ENCODE assay signal across 1 cellular context in the genomic region with DNA sequence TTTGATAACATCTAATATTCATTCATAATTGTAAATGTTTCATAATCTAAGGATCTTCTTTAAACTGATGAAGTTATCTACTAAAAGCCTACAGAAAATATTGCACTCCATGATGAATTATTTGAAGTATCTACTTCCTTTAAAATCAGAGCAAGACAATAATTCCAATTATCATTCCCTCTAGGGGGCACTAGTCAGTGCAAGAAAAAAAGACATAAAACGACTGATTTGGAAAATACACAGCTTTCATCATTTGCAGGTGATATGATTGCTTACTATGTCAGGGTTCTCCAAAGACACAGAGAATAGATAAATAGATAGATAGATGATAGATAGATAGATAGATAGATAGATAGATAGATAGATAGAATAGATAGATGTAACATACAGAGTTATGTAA.
TF ChIP-seq lines count a peak whose summit lies in the region.

No MANE protein-coding gene starts in this region.

TF ChIP-seq in K562, 482 proteins besides CTCF, POLR2A, EP300 and RAD21:
- peak; percentile 61 for TF ChIP-seq DACH1 (IDR thresholded peaks at IDR 0.05; ENCODE audit: partially characterized antibody)
- TF ChIP-seq, protein P1, sequence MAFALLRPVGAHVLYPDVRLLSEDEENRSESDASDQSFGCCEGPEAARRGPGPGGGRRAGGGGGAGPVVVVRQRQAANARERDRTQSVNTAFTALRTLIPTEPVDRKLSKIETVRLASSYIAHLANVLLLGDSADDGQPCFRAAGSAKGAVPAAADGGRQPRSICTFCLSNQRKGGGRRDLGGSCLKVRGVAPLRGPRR (CRISPR knock-in tag; IDR thresholded peaks at IDR 0.05): no peak
- no peak for TF ChIP-seq ZNF561 (CRISPR knock-in tag; conservative IDR thresholded peaks at IDR 0.05)
- no peak for TF ChIP-seq HDAC8 (tag; IDR thresholded peaks at IDR 0.05)
- no peak for TF ChIP-seq U2AF2 (optimal IDR thresholded peaks at IDR 0.05; ENCODE audit: low read depth, low read length)
- TF ChIP-seq ZNF766 (CRISPR knock-in tag; conservative IDR thresholded peaks at IDR 0.05): no peak
- no peak for TF ChIP-seq TFAM (CRISPR knock-in tag; conservative IDR thresholded peaks at IDR 0.05)
TF ChIP-seq in K562: peak in this region for 1.
